In the genomic region with DNA sequence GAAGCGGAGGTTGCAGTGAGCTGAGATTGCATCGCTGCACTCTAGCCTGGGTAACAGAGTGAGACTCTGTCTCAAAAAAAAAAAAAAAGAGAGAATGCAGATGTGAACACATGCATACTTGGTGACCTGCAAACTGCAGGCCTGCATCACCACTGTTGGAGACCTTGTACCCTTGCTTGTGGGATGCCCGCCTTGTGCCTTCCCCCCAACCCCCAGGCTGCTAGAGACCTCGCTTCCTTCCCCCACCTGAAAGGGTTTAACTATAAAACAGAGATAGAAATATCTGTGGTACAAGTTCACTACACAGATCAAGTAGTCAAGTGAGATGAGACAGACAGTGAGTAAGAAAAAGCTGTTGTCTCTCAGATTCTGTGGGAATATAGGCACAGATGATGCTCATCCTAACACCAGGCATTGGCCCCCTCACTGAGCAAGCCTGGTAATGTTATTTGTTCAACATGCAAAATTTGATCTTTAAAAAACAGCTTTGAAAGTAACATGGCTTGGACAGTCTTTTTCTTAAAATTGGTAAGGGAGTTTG, we compare ENCODE assay signal across 11 cellular contexts. TPM values are rescaled to one million over a fixed set of nuclear protein-coding genes. Genes with fewer than 3 reads are reported as not detected.
DNase-seq lines count a peak whose midpoint lies in the region; ATAC-seq and TF ChIP-seq lines count a peak whose summit lies in the region.
"Had no signal": no experiment of that assay in that cellular context is flagged by ENCODE, and none has a peak within 500 bp of the region (broad histone marks: within the 10 kb centered on the region; RNA-seq: fewer than 3 reads in every experiment).

No MANE protein-coding gene starts in this region.

- H2BK15ac ChIP-seq in H9 (ENCODE audit: low read depth, low read length) (no peak overlapping the region), mesenchymal stem cell (ENCODE audit: low read depth, poor library complexity, severe bottlenecking) (no peak overlapping the region)

- H2BK12ac ChIP-seq in H9 (ENCODE audit: insufficient read length, low read depth, low read length) = no peak overlapping the region
- no peak overlapping the region for H2BK12ac ChIP-seq in mesenchymal stem cell (ENCODE audit: low read length in 2 of 2)

- H3K27ac Mint-ChIP-seq in CD14-positive monocyte (peak overlapping the region; percentile 87 to 97 (median 93)), H9 (peak overlapping the region; percentile 27 to 96 (median 67); a peak in 6 of 7 replicates)
- peak overlapping the region; percentile 17 for H3K27ac Mint-ChIP-seq in activated CD4-positive, alpha-beta memory T cell treated with anti-CD3 and anti-CD28 coated beads, Interleukin-2, amount 10 ng/mL, durations not matched to agents 7 days and 5 days

- H3K9ac ChIP-seq in H9 (ENCODE audit: extremely low read depth, insufficient read length, low read length) (no peak overlapping the region), mesenchymal stem cell (ENCODE audit: low read length) (no peak overlapping the region)

- H3K4ac ChIP-seq in H9 (ENCODE audit: low read depth, low read length) (no peak overlapping the region), mesenchymal stem cell (ENCODE audit: low read depth in 1 of 2, low read length in 2 of 2) (no peak overlapping the region)

- ATAC-seq in HG02571 (IDR thresholded peaks at IDR 0.05; ENCODE audit: unreplicated experiment) (no peak), sciatic nerve (no peak)

- H4K91ac ChIP-seq in H9 (ENCODE audit: insufficient read length, low read depth, low read length) = no peak overlapping the region
- H4K91ac ChIP-seq in mesenchymal stem cell (ENCODE audit: low read length) = no peak overlapping the region

- POLR2A ChIA-PET in activated CD4-positive, alpha-beta memory T cell treated with anti-CD3 and anti-CD28 coated beads, Interleukin-2, amount 10 ng/mL, durations not matched to agents 7 days and 5 days (lab: Charles Lee) = interaction anchor here (1.1 kb wide), 1 partner anchor 166 kb away, joined by 5 read pairs; no protein-coding TSS in a partner anchor

- H3K56ac ChIP-seq in H9 (ENCODE audit: insufficient read length, low read depth, low read length) = no peak overlapping the region

- H2AFZ ChIP-seq in H9 (ENCODE audit: low read length) (no peak overlapping the region), mesenchymal stem cell (ENCODE audit: low read depth, low read length) (no peak overlapping the region)

- H3K4me3 Mint-ChIP-seq in CD14-positive monocyte (no peak overlapping the region), H9 (peak overlapping the region; percentile 42 to 65; a peak in 4 of 5 replicates)
- no peak overlapping the region for H3K4me3 Mint-ChIP-seq in activated CD4-positive, alpha-beta memory T cell treated with anti-CD3 and anti-CD28 coated beads, Interleukin-2, amount 10 ng/mL, durations not matched to agents 7 days and 5 days

- H3K4me1 ChIP-seq in H9 (ENCODE audit: insufficient read depth, low read length) (peaks cover 22% of the 10 kb centered on the region), mesenchymal stem cell (ENCODE audit: control insufficient read depth, insufficient read depth, low read depth, low read length) (peaks cover 3% of the 10 kb centered on the region)

- H4K8ac ChIP-seq in H9 (replicated peaks; ENCODE audit: insufficient read length, low read depth, low read length) (no peak overlapping the region), mesenchymal stem cell (ENCODE audit: low read length) (no peak overlapping the region)

- H3K4me3 ChIP-seq in mesenchymal stem cell (ENCODE audit: insufficient read depth in 1 of 2, low read depth in 1 of 2, low read length in 2 of 2) (no peak overlapping the region), dorsolateral prefrontal cortex (no peak overlapping the region)

- H3K27me3 Mint-ChIP-seq in CD14-positive monocyte (ENCODE audit: low read depth in 3 of 3) = peaks cover 0 to 2% (median 0%) of the 10 kb centered on the region in 3 donors
- no peaks in the 10 kb centered on the region for H3K27me3 Mint-ChIP-seq in H9 (ENCODE audit: low read depth)
- H3K27me3 Mint-ChIP-seq in activated CD4-positive, alpha-beta memory T cell treated with anti-CD3 and anti-CD28 coated beads, Interleukin-2, amount 10 ng/mL, durations not matched to agents 7 days and 5 days = no peaks in the 10 kb centered on the region

- H3K79me1 ChIP-seq in H9 (ENCODE audit: insufficient read depth, low read depth, low read length, poor library complexity, severe bottlenecking) (peaks cover 3% of the 10 kb centered on the region), mesenchymal stem cell (replicated peaks; ENCODE audit: low read length, poor library complexity, severe bottlenecking) (peaks cover 33% of the 10 kb centered on the region)

- H3K27me3 ChIP-seq in H9 (ENCODE audit: insufficient read depth, low read length) (no peaks in the 10 kb centered on the region), mesenchymal stem cell (ENCODE audit: control insufficient read depth in 1 of 2, insufficient read depth in 1 of 2, low read length in 2 of 2) (no peaks in the 10 kb centered on the region), dorsolateral prefrontal cortex (no peaks in the 10 kb centered on the region)

- H3K9me3 Mint-ChIP-seq in CD14-positive monocyte = no peaks in the 10 kb centered on the region
- H3K9me3 Mint-ChIP-seq in H9 = no peaks in the 10 kb centered on the region; a peak in 2 of 5 replicates
- H3K9me3 Mint-ChIP-seq in activated CD4-positive, alpha-beta memory T cell treated with anti-CD3 and anti-CD28 coated beads, Interleukin-2, amount 10 ng/mL, durations not matched to agents 7 days and 5 days = no peaks in the 10 kb centered on the region

- no CpG with 5 or more reads among the region's 4 CpGs for WGBS in H9 (ENCODE audit: extremely low coverage, insufficient read length, low lambda C conversion rate)
- WGBS in mesenchymal stem cell = 92% methylated on average over 2 of the region's 4 CpGs

- H3K36me3 Mint-ChIP-seq in CD14-positive monocyte (peaks cover 1 to 18% of the 10 kb centered on the region in 2 donors), H9 (ENCODE audit: insufficient read depth in 1 of 3, low read depth in 3 of 3) (peaks cover 6 to 17% (median 13%) of the 10 kb centered on the region in 3 experiments)
- H3K36me3 Mint-ChIP-seq in activated CD4-positive, alpha-beta memory T cell treated with anti-CD3 and anti-CD28 coated beads, Interleukin-2, amount 10 ng/mL, durations not matched to agents 7 days and 5 days (ENCODE audit: low read depth) = peaks cover 4% of the 10 kb centered on the region

- H3K36me3 ChIP-seq in mesenchymal stem cell (ENCODE audit: control insufficient read depth in 1 of 2, insufficient read depth in 2 of 2, low read depth in 1 of 2, low read length in 2 of 2) = no peaks in the 10 kb centered on the region

- CTCF ChIA-PET in activated CD4-positive, alpha-beta memory T cell treated with anti-CD3 and anti-CD28 coated beads, Interleukin-2, amount 10 ng/mL, durations not matched to agents 7 days and 5 days (lab: Charles Lee) = no interaction called here

- H2BK120ac ChIP-seq in H9 (ENCODE audit: low read depth, low read length, poor library complexity, severe bottlenecking) = no peak overlapping the region
- no peak overlapping the region for H2BK120ac ChIP-seq in mesenchymal stem cell (ENCODE audit: low read depth, low read length)

- no peak overlapping the region for H2BK5ac ChIP-seq in H9 (ENCODE audit: insufficient read length, low read length)
- H2BK5ac ChIP-seq in mesenchymal stem cell (ENCODE audit: low read depth, low read length, poor library complexity, severe bottlenecking) = no peak overlapping the region

- H3K9me3 ChIP-seq in H9 (ENCODE audit: control insufficient read depth, low read depth, low read length) (no peaks in the 10 kb centered on the region), mesenchymal stem cell (ENCODE audit: control insufficient read depth, low read length) (no peaks in the 10 kb centered on the region)

- H3K79me2 ChIP-seq in H9 (ENCODE audit: insufficient read depth, low read length) = peaks cover 25% of the 10 kb centered on the region; the same call in 1 of the 2 replicates

- H3K23ac ChIP-seq in H9 (ENCODE audit: insufficient read length, low read depth, low read length) (no peak overlapping the region), mesenchymal stem cell (ENCODE audit: low read length in 2 of 2) (no peak overlapping the region)

- H3K27ac ChIP-seq in H9 (ENCODE audit: insufficient read length, low read depth, low read length) (peak overlapping the region; percentile 13), mesenchymal stem cell (ENCODE audit: low read length, poor library complexity, severe bottlenecking) (no peak overlapping the region), dorsolateral prefrontal cortex (peak overlapping the region in 9 of 59 donors; percentile 15 to 59 (median 23))

- H2BK20ac ChIP-seq in H9 (ENCODE audit: low read depth, low read length, poor library complexity, severe bottlenecking) = no peak overlapping the region

- no peak overlapping the region for H2AK5ac ChIP-seq in H9 (ENCODE audit: insufficient read length, low read length)
- H2AK5ac ChIP-seq in mesenchymal stem cell (ENCODE audit: low read length, severe bottlenecking) = no peak overlapping the region

- H3T11ph ChIP-seq in H9 (ENCODE audit: low read length) = no peak overlapping the region

- H4K5ac ChIP-seq in H9 (ENCODE audit: insufficient read length, low read depth, low read length) = no peak overlapping the region

- TF ChIP-seq CTCF in CD14-positive monocyte (IDR thresholded peaks at IDR 0.05) (no peak), H9 (conservative IDR thresholded peaks at IDR 0.05) (no peak), dorsolateral prefrontal cortex (IDR thresholded peaks at IDR 0.05 in 54 of 56, conservative IDR thresholded peaks at IDR 0.05 in 2 of 56; ENCODE audit: low read depth in 1 of 56, partially characterized antibody in 56 of 56) (no peak)

- DNase-seq in CD14-positive monocyte (ENCODE audit: low spot score) (no peak), H9 (no peak), mesenchymal stem cell (no peak), sciatic nerve (ENCODE audit: low spot score) (no peak), NCI-H2029 (lab: John Stamatoyannopoulos, UW) (no peak), dorsolateral prefrontal cortex (no peak)
- DNase-seq in activated CD4-positive, alpha-beta memory T cell treated with anti-CD3 and anti-CD28 coated beads, Interleukin-2, amount 10 ng/mL, durations not matched to agents 7 days and 5 days = no peak
- DNase-seq: C1 segment of cervical spinal cord, NCI-H1105, NCI-H446 treated with DMSO at 0.1 percent for 48 hours had no signal

- no peak overlapping the region for H3K18ac ChIP-seq in H9 (ENCODE audit: insufficient read length, low read depth, low read length)
- no peak overlapping the region for H3K18ac ChIP-seq in mesenchymal stem cell (ENCODE audit: low read depth in 1 of 2, low read length in 2 of 2)

- no peaks in the 10 kb centered on the region for H3K23me2 ChIP-seq in H9 (ENCODE audit: insufficient read length, low read depth, low read length, poor library complexity, severe bottlenecking)

- H4K20me1 ChIP-seq in H9 (ENCODE audit: control insufficient read depth, insufficient read depth, insufficient read length) = no peaks in the 10 kb centered on the region

- intact Hi-C loops in CD14-positive monocyte (cut with micrococcal nuclease) (loop anchor here (5.0 kb wide), 1 partner anchor 33 kb away; a partner anchor contains a TSS), sciatic nerve (cut with DNase I) (no loop called here), dorsolateral prefrontal cortex (cut with DNase I) (no loop called here)

- H3K14ac ChIP-seq in H9 (ENCODE audit: insufficient read depth, low read length) (no peak overlapping the region; the same call in 1 of the 2 replicates), mesenchymal stem cell (ENCODE audit: low read length in 2 of 2) (no peak overlapping the region)

- H3K4me1 Mint-ChIP-seq in CD14-positive monocyte = peaks cover 69% of the 10 kb centered on the region
- H3K4me1 Mint-ChIP-seq in H9 = peaks cover 66 to 73% of the 10 kb centered on the region in 2 experiments
- peaks cover 48% of the 10 kb centered on the region for H3K4me1 Mint-ChIP-seq in activated CD4-positive, alpha-beta memory T cell treated with anti-CD3 and anti-CD28 coated beads, Interleukin-2, amount 10 ng/mL, durations not matched to agents 7 days and 5 days

- H3K4me2 ChIP-seq in H9 (ENCODE audit: insufficient read depth, insufficient read length, low read length) (no peak overlapping the region), mesenchymal stem cell (ENCODE audit: low read length, poor library complexity, severe bottlenecking) (peak overlapping the region; percentile 8)

RNA-seq across cellular contexts. Expression of a gene that starts 32.3 kb away (rescaled TPM):
- 10 to 100 TPM; 11.8 to 16.5 TPM for polyA plus RNA-seq in CD14-positive monocyte
- total RNA-seq in H9 (2021) (53.5 and 58.1 TPM in 2 replicates), sciatic nerve (86.0 TPM), dorsolateral prefrontal cortex (100 to 1,000 TPM in 78 of 120 experiments, 10 to 100 TPM in 42; 79.1 to 136 (median 104) TPM)
- 10 to 100 TPM; 51.0 to 55.0 TPM for total RNA-seq in activated CD4-positive, alpha-beta memory T cell treated with anti-CD3 and anti-CD28 coated beads, Interleukin-2, amount 10 ng/mL, durations not matched to agents 7 days and 5 days
- 5.6 TPM for polyA plus RNA-seq in mesenchymal stem cell (2013, experiment 1 of 2)
- polyA plus RNA-seq in mesenchymal stem cell (2013, experiment 2 of 2) = 4.9 TPM

Comparison
In these comparisons a context has a peak if more than half of its experiments do, and no peak if none do; other contexts are left out.
1. H3K27ac Mint-ChIP-seq: peak in every context shown above with its lines; median percentile 93 in CD14-positive monocyte; 67 in H9; 17 in activated CD4-positive, alpha-beta memory T cell treated with anti-CD3 and anti-CD28 coated beads, Interleukin-2, amount 10 ng/mL, durations not matched to agents 7 days and 5 days.
2. H3K4me3 Mint-ChIP-seq: peak in H9 (2 of 2); none in CD14-positive monocyte (0 of 2) and activated CD4-positive, alpha-beta memory T cell treated with anti-CD3 and anti-CD28 coated beads, Interleukin-2, amount 10 ng/mL, durations not matched to agents 7 days and 5 days (single experiment).
3. intact Hi-C loops: an anchor here in CD14-positive monocyte (5.0 kb wide); none called in sciatic nerve and dorsolateral prefrontal cortex.